ENCODE assay signal across 22 cellular contexts in the genomic region with DNA sequence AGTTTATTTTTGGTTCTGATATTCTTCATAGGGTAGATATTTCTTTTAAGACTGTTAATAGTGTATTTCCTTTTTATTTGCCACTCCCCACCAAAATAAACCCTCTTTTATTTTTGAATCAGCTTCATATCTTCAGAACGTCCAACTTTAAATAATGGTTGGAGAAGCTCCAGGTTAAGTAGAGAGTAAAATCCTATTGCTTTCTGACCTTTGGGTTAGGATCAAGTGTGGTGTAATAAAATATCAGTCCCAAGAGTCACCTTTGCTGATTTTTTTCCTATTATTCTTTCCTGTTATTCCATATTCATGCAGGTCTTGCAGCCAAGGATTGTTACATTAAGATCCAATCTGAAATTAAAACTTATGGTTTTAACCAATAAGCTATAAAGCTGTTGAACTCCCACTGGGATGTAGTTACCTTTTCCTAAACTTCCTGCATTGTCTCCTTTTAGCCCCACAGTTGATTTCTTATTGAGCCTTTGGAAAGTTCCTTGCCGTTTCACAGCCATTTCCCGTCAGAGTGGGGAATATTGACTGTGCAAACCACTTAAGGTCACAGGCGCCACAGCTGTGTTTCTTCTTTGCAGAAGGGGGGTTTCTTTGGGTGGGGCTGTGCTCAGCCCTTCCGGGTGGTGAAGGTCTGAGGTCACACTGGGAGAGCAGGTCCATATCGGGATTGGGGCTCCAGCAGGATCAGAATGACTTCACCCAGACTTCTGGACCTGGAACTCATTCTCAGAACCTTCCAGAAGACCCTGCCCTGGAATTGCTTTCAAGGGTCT.
"Had no signal": no experiment of that assay in that cellular context is flagged by ENCODE, and none has a peak within 500 bp of the region (broad histone marks: within the 10 kb centered on the region; RNA-seq: fewer than 3 reads in every experiment).

No MANE protein-coding gene starts in this region.

- H3K4me3 ChIP-seq: lung, sigmoid colon, smooth muscle cell, vagina had no signal

- H3K9me3 ChIP-seq: neutrophil, sigmoid colon, vagina had no signal

- DNase-seq: activated CD4-positive, alpha-beta T cell treated with anti-CD3 and anti-CD28 coated beads for 36 hours; activated CD4-positive, alpha-beta T cell treated with anti-CD3 and anti-CD28 coated beads, Interleukin-2, amount 50 U/mL, for 48 hours; activated CD4-positive, CD25-positive, alpha-beta regulatory T cell; activated CD8-positive, alpha-beta memory T cell treated with anti-CD3 and anti-CD28 coated beads for 24 hours; activated effector memory CD4-positive, alpha-beta T cell treated with anti-CD3 and anti-CD28 coated beads, Interleukin-2, amount 50 U/mL, for 16 hours; activated naive CD4-positive, alpha-beta T cell treated with anti-CD3 and anti-CD28 coated beads, Interleukin-2, amount 10 ng/mL, durations not matched to agents 7 days and 5 days; activated naive CD8-positive, alpha-beta T cell treated with anti-CD3 and anti-CD28 coated beads, Interleukin-2, amount 10 ng/mL, durations not matched to agents 7 days and 5 days; activated T-cell treated with anti-CD3 and anti-CD28 coated beads, Interleukin-2, amount 50 U/mL, for 1 hour; central memory CD4-positive, alpha-beta T cell; foreskin fibroblast; kidney glomerular epithelial cell; mesendoderm; sigmoid colon; stimulated activated CD4-positive, alpha-beta T cell treated with anti-CD3 and anti-CD28 coated beads, Interleukin-1b, Interleukin-23, amount 100 ng/mL, for 48 hours; stimulated activated CD4-positive, alpha-beta T cell treated with anti-CD3 and anti-CD28 coated beads, Interleukin-4, amount 100 ng/mL, for 4 hours; stimulated activated CD8-positive, alpha-beta memory T cell treated with anti-CD3 and anti-CD28 coated beads, Interleukin-4, amount 100 ng/mL, for 48 hours; stimulated activated naive CD8-positive, alpha-beta T cell treated with anti-CD3 and anti-CD28 coated beads, Interleukin-15, amount 100 ng/mL, for 72 hours; substantia nigra had no signal

- H3K27ac ChIP-seq: neutrophil, vagina had no signal

- H3K36me3 ChIP-seq: neutrophil, sigmoid colon, vagina had no signal

- H3K27me3 ChIP-seq: neutrophil, sigmoid colon, vagina had no signal

- ATAC-seq: activated CD4-positive, alpha-beta T cell treated with anti-CD3 and anti-CD28 coated beads for 36 hours; stimulated activated naive CD8-positive, alpha-beta T cell treated with anti-CD3 and anti-CD28 coated beads, Interleukin-15, amount 100 ng/mL, for 72 hours had no signal
